9 cellular contexts compared by ENCODE assay signal in the genomic region with DNA sequence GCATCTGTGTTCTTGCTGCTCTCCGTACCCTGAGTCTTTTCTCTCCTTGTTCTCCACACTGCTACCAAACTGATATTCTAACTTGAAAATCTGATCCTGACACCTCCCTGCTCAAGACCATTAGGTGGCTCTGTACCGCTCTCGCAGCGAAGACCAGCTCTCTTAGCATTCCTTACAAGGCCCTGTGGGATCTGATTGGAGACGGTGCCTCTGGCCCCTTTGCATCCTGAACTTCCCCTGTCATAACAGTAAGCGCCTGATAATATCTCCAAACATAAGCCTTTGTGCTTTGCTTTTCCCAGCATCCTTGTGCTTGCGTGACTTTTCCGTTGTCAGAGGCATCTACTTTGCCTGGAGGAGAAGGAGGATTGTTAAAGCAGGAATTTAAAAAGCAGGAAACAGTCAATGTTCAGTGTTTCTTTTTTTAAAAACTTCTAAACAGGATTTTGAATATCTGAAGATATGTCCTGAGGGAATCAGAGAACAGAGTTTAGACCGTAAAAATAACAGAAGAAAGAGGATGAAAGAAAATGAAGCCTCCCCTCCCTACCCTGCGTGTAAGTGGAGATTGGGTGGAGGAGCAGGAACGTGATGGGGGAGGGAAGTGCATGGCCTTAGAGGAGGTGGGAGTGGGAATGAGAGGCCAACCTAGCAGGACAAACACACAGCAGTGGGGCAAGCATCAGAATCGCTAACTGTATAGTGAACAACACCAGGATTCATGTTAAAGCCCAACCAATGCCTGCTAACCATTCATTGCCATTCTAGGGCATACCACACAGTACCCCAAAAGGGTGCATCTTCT.
DNase-seq lines count a peak whose midpoint lies in the region; ATAC-seq lines count a peak whose summit lies in the region.
"Had no signal": no experiment of that assay in that cellular context is flagged by ENCODE, and none has a peak within 500 bp of the region (broad histone marks: within the 10 kb centered on the region; RNA-seq: fewer than 3 reads in every experiment).

No MANE protein-coding gene starts in this region.

- H3K36me3 ChIP-seq in ES-I3 (ENCODE audit: insufficient read depth, low read length), result no peaks in the 10 kb centered on the region

- intact Hi-C loops in left cardiac atrium (cut with DNase I), result no loop called here
- intact Hi-C loops in posterior cingulate gyrus (cut with DNase I), result no loop called here

- no peaks in the 10 kb centered on the region for H3K9me3 ChIP-seq in ES-I3 (ENCODE audit: control insufficient read depth, insufficient read depth, low read length)

- H3K4me1 Mint-ChIP-seq in stimulated activated effector memory CD8-positive, alpha-beta T cell treated with anti-CD3 and anti-CD28 coated beads, Interleukin-12 subunit alpha, Interleukin-12 subunit beta, amount 100 ng/mL, for 72 hours, result peaks cover 11% of the 10 kb centered on the region

- peak; percentile 33 for DNase-seq in astrocyte of the hippocampus (ENCODE audit: low read depth, low spot score)
- DNase-seq in left cardiac atrium, result peak; percentile 39
- DNase-seq in posterior cingulate gyrus, result peak in 8 of 10 donors; percentile 20 to 92 (median 44)
- no peak for DNase-seq in stimulated activated effector memory CD8-positive, alpha-beta T cell treated with anti-CD3 and anti-CD28 coated beads, Interleukin-12 subunit alpha, Interleukin-12 subunit beta, amount 100 ng/mL, for 72 hours (ENCODE audit: low spot score in 2 of 2)
- no peak for DNase-seq in activated CD4-positive, alpha-beta T cell treated with anti-CD3 and anti-CD28 coated beads for 4 hours
- DNase-seq: activated CD4-positive, CD25-positive, alpha-beta regulatory T cell had no signal

- H3K27ac Mint-ChIP-seq in stimulated activated effector memory CD8-positive, alpha-beta T cell treated with anti-CD3 and anti-CD28 coated beads, Interleukin-12 subunit alpha, Interleukin-12 subunit beta, amount 100 ng/mL, for 72 hours, result no peak overlapping the region

- peaks cover 5% of the 10 kb centered on the region for H3K36me3 Mint-ChIP-seq in stimulated activated effector memory CD8-positive, alpha-beta T cell treated with anti-CD3 and anti-CD28 coated beads, Interleukin-12 subunit alpha, Interleukin-12 subunit beta, amount 100 ng/mL, for 72 hours

- ATAC-seq in left cardiac atrium, result peak; percentile 72 to 80
- ATAC-seq in stimulated activated effector memory CD8-positive, alpha-beta T cell treated with anti-CD3 and anti-CD28 coated beads, Interleukin-12 subunit alpha, Interleukin-12 subunit beta, amount 100 ng/mL, for 72 hours, result no peak
- ATAC-seq in esophagus mucosa, result no peak
- ATAC-seq in HG02870 (IDR thresholded peaks at IDR 0.05; ENCODE audit: unreplicated experiment), result no peak

- H3K9me3 Mint-ChIP-seq in stimulated activated effector memory CD8-positive, alpha-beta T cell treated with anti-CD3 and anti-CD28 coated beads, Interleukin-12 subunit alpha, Interleukin-12 subunit beta, amount 100 ng/mL, for 72 hours, result peaks cover 7% of the 10 kb centered on the region

- 0 out of 2 replicates have a peak, but pooled peaks cover 3% of the 10 kb centered on the region for H3K4me1 ChIP-seq in ES-I3 (ENCODE audit: insufficient read depth, low read length)

- peak overlapping the region; percentile 6; the same call in 1 of the 2 replicates for H3K9ac ChIP-seq in ES-I3 (ENCODE audit: low read depth, low read length)

- H3K4me3 Mint-ChIP-seq in stimulated activated effector memory CD8-positive, alpha-beta T cell treated with anti-CD3 and anti-CD28 coated beads, Interleukin-12 subunit alpha, Interleukin-12 subunit beta, amount 100 ng/mL, for 72 hours, result no peak overlapping the region

Comparison
In these comparisons a context has a peak if more than half of its experiments do, and no peak if none do; other contexts are left out.
1. DNase-seq: peak in astrocyte of the hippocampus (single experiment), left cardiac atrium (single experiment) and posterior cingulate gyrus (8 of 10); none in stimulated activated effector memory CD8-positive, alpha-beta T cell treated with anti-CD3 and anti-CD28 coated beads, Interleukin-12 subunit alpha, Interleukin-12 subunit beta, amount 100 ng/mL, for 72 hours (0 of 2) and activated CD4-positive, alpha-beta T cell treated with anti-CD3 and anti-CD28 coated beads for 4 hours (0 of 2).
2. ATAC-seq: peak in left cardiac atrium (2 of 2); none in stimulated activated effector memory CD8-positive, alpha-beta T cell treated with anti-CD3 and anti-CD28 coated beads, Interleukin-12 subunit alpha, Interleukin-12 subunit beta, amount 100 ng/mL, for 72 hours (single experiment), esophagus mucosa (single experiment) and HG02870 (single experiment).